ENCODE assay signal across 21 cellular contexts in genomic region chr1:205792946-205793673, GRCh38. TPM values are rescaled to one million over a fixed set of nuclear protein-coding genes. Genes with fewer than 3 reads are reported as not detected.
DNase-seq lines count a peak whose midpoint lies in the region; ATAC-seq and TF ChIP-seq lines count a peak whose summit lies in the region.
"Had no signal": no experiment of that assay in that cellular context is flagged by ENCODE, and none has a peak within 500 bp of the region (broad histone marks: within the 10 kb centered on the region; RNA-seq: fewer than 3 reads in every experiment).

No MANE protein-coding gene starts in this region.

- peaks cover 22% of the 10 kb centered on the region for H3K4me1 ChIP-seq in SJCRH30
- H3K4me1 ChIP-seq: ascending aorta, BE2C, sigmoid colon had no signal

- no peak overlapping the region for H3K4me3 ChIP-seq in SJCRH30
- H3K4me3 ChIP-seq: ascending aorta, K562, mucosa of descending colon, sigmoid colon had no signal

- TF ChIP-seq CTCF in nephron progenitor cell (IDR thresholded peaks at IDR 0.05), result no peak

- peaks cover 29% of the 10 kb centered on the region for H3K36me3 Mint-ChIP-seq in T-helper 2 cell treated with Interferon-gamma antibody and Interleukin-4, amounts not matched to agents 5 μg/mL and 100 μg/mL, for 36 hours (ENCODE audit: low read depth)
- peaks cover 43% of the 10 kb centered on the region for H3K36me3 Mint-ChIP-seq in nephron progenitor cell (ENCODE audit: low read depth)

- ATAC-seq in GM19351 (IDR thresholded peaks at IDR 0.05; ENCODE audit: unreplicated experiment) (peak; percentile 15), GM19463 (IDR thresholded peaks at IDR 0.05; ENCODE audit: unreplicated experiment) (no peak)
- ATAC-seq: K562, mucosa of descending colon had no signal

- H3K27me3 ChIP-seq in SJCRH30, result no peaks in the 10 kb centered on the region
- H3K27me3 ChIP-seq: ascending aorta, BE2C, sigmoid colon had no signal

- peak overlapping the region; percentile 5 for H3K27ac Mint-ChIP-seq in T-helper 2 cell treated with Interferon-gamma antibody and Interleukin-4, amounts not matched to agents 5 μg/mL and 100 μg/mL, for 36 hours
- H3K27ac Mint-ChIP-seq in nephron progenitor cell, result peak overlapping the region; percentile 83

- H3K4me3 Mint-ChIP-seq in T-helper 2 cell treated with Interferon-gamma antibody and Interleukin-4, amounts not matched to agents 5 μg/mL and 100 μg/mL, for 36 hours, result no peak overlapping the region
- no peak overlapping the region for H3K4me3 Mint-ChIP-seq in nephron progenitor cell

- no peaks in the 10 kb centered on the region for H3K9me3 Mint-ChIP-seq in T-helper 2 cell treated with Interferon-gamma antibody and Interleukin-4, amounts not matched to agents 5 μg/mL and 100 μg/mL, for 36 hours
- no peaks in the 10 kb centered on the region for H3K9me3 Mint-ChIP-seq in nephron progenitor cell

- DNase-seq in T-helper 2 cell treated with Interferon-gamma antibody and Interleukin-4, amounts not matched to agents 5 μg/mL and 100 μg/mL, for 36 hours (ENCODE audit: low spot score), result no peak
- DNase-seq in T-helper 2 cell, result no peak
- DNase-seq in SJCRH30, result peak; percentile 92 to 95
- no peak for DNase-seq in nephron progenitor cell
- no peak for DNase-seq in HuH-7.5 (ENCODE audit: low spot score)
- no peak for DNase-seq in mucosa of gallbladder (ENCODE audit: low spot score)
- DNase-seq: activated CD4-positive, alpha-beta T cell treated with anti-CD3 and anti-CD28 coated beads for 48 hours; BE2C; cerebellar nuclear complex; effector memory CD4-positive, alpha-beta T cell; mucosa of descending colon; NCI-H1930; sigmoid colon; stimulated activated CD4-positive, alpha-beta T cell treated with anti-CD3 and anti-CD28 coated beads, Interleukin-1b, Interleukin-23, amount 100 ng/mL, for 48 hours had no signal

- peaks cover 31% of the 10 kb centered on the region for H3K36me3 ChIP-seq in SJCRH30
- H3K36me3 ChIP-seq: BE2C had no signal

- peak overlapping the region; percentile 59 for H3K27ac ChIP-seq in SJCRH30
- H3K27ac ChIP-seq: ascending aorta, sigmoid colon had no signal

- H3K9me3 ChIP-seq in SJCRH30 (replicated peaks), result no peaks in the 10 kb centered on the region
- H3K9me3 ChIP-seq: ascending aorta, BE2C, mucosa of descending colon, sigmoid colon had no signal

- H3K27me3 Mint-ChIP-seq in T-helper 2 cell treated with Interferon-gamma antibody and Interleukin-4, amounts not matched to agents 5 μg/mL and 100 μg/mL, for 36 hours (ENCODE audit: low read depth), result no peaks in the 10 kb centered on the region
- no peaks in the 10 kb centered on the region for H3K27me3 Mint-ChIP-seq in nephron progenitor cell (ENCODE audit: low read depth, poor library complexity)

- peaks cover 27% of the 10 kb centered on the region for H3K4me1 Mint-ChIP-seq in T-helper 2 cell treated with Interferon-gamma antibody and Interleukin-4, amounts not matched to agents 5 μg/mL and 100 μg/mL, for 36 hours (ENCODE audit: low read depth)
- H3K4me1 Mint-ChIP-seq in nephron progenitor cell, result peaks cover 9% of the 10 kb centered on the region

RNA-seq across cellular contexts. Expression of gene RAB29, which starts 17.8 kb away (rescaled TPM):
- 18.6 and 20.9 TPM in 2 replicates for total RNA-seq in SJCRH30 (2014; rRNA removed; shearing (Covaris generic))
- total RNA-seq in mucosa of gallbladder, result 30.1 TPM

RNA-seq across cellular contexts. Expression of gene SLC41A1, which starts 19.9 kb away (rescaled TPM):
- total RNA-seq in SJCRH30 (2014; rRNA removed; shearing (Covaris generic)), result 33.2 and 36.2 TPM in 2 replicates
- 40.5 TPM for total RNA-seq in mucosa of gallbladder

RNA-seq across cellular contexts. Expression of gene NUCKS1, which starts 43.1 kb away (rescaled TPM):
- 363 and 379 TPM in 2 replicates for total RNA-seq in SJCRH30 (2014; rRNA removed; shearing (Covaris generic))
- total RNA-seq in mucosa of gallbladder, result 133 TPM

RNA-seq across cellular contexts. Expression of gene PM20D1, which starts 56.8 kb away (rescaled TPM):
- total RNA-seq in SJCRH30 (2014; rRNA removed; shearing (Covaris generic)), result 0.04 TPM in 1 of 2 replicates, not detected in the other
- total RNA-seq in mucosa of gallbladder, result 0.26 TPM
- total RNA-seq: ascending aorta, G401, K562, NCI-H460, osteoblast had no signal

Comparison
In these comparisons a context has a peak if more than half of its experiments do, and no peak if none do; other contexts are left out.
1. DNase-seq: peak in SJCRH30 (2 of 2); none in T-helper 2 cell treated with Interferon-gamma antibody and Interleukin-4, amounts not matched to agents 5 μg/mL and 100 μg/mL, for 36 hours (single experiment), T-helper 2 cell (0 of 5), nephron progenitor cell (single experiment), HuH-7.5 (single experiment) and mucosa of gallbladder (single experiment).